ENCODE assay signal across 15 cellular contexts in the genomic region with DNA sequence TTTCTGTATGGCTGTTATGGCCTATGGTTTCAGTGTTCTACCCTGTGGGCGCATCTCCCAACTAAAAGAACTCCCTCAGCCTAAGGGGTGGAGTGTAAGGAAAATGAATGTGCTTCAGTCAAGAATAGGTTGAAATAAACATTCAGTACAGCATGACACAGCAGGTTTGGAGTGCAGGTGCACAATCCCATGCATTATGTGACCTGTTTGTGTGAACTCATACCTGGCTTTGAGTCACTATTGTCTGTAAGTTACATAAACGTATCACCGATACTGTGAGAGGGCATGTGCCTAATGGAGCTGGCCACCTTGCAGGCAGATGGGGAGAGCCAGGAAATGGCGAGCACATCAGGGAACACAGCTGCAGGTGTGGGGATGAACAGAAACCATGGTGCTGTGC.
A peak's percentile ranks its signal among the peaks of the same experiment; 100 is the strongest.
DNase-seq lines count a peak whose midpoint lies in the region; ATAC-seq lines count a peak whose summit lies in the region.
"Had no signal": no experiment of that assay in that cellular context is flagged by ENCODE, and none has a peak within 500 bp of the region (broad histone marks: within the 10 kb centered on the region; RNA-seq: fewer than 3 reads in every experiment).

No MANE protein-coding gene starts in this region.

- DNase-seq in NCI-H146 (lab: John Stamatoyannopoulos, UW): peak; percentile 19
- DNase-seq in NCI-H146 treated with DMSO at 0.1 percent for 48 hours (lab: John Stamatoyannopoulos, UW; ENCODE audit: unreplicated experiment): no peak
- peak; percentile 14 for DNase-seq in COLO668 (lab: John Stamatoyannopoulos, UW; ENCODE audit: unreplicated experiment)
- DNase-seq in RKO (ENCODE audit: low spot score): peak; percentile 15
- peak in 2 of 3 experiments; percentile 7 to 8 for DNase-seq in effector memory CD8-positive, alpha-beta T cell
- DNase-seq in germinal center (ENCODE audit: low spot score): no peak
- no peak for DNase-seq in iPS-NIHi11 (ENCODE audit: low spot score)
- no peak for DNase-seq in Right ventricle myocardium inferior (ENCODE audit: missing footprints)
- DNase-seq: colonic mucosa, MM.1S, spleen, testis had no signal

- no peaks in the 10 kb centered on the region for H3K36me3 Mint-ChIP-seq in effector memory CD8-positive, alpha-beta T cell (ENCODE audit: insufficient read depth)

- H3K9me3 Mint-ChIP-seq in effector memory CD8-positive, alpha-beta T cell: peaks cover 2 to 12% of the 10 kb centered on the region in 2 donors

- ATAC-seq in effector memory CD8-positive, alpha-beta T cell (replicated peaks): no peak
- no peak for ATAC-seq in Right ventricle myocardium inferior
- ATAC-seq: A549, HCT116 had no signal

- H3K4me3 Mint-ChIP-seq in effector memory CD8-positive, alpha-beta T cell: no peak overlapping the region
- H3K4me3 Mint-ChIP-seq: memory B cell had no signal

- H3K27ac Mint-ChIP-seq in effector memory CD8-positive, alpha-beta T cell: no peak overlapping the region
- H3K27ac Mint-ChIP-seq: memory B cell had no signal

- peaks cover 6 to 7% of the 10 kb centered on the region in 2 donors for H3K4me1 Mint-ChIP-seq in effector memory CD8-positive, alpha-beta T cell (ENCODE audit: low read depth in 2 of 2)
- H3K4me1 Mint-ChIP-seq: memory B cell had no signal

- H3K27me3 Mint-ChIP-seq in effector memory CD8-positive, alpha-beta T cell: no peaks in the 10 kb centered on the region
- H3K27me3 Mint-ChIP-seq: memory B cell had no signal

- intact Hi-C loops in Right ventricle myocardium inferior (cut with DNase I): no loop called here

Comparison
In these comparisons a context has a peak if more than half of its experiments do, and no peak if none do; other contexts are left out.
1. DNase-seq: peak in NCI-H146 (single experiment), COLO668 (single experiment), RKO (single experiment) and effector memory CD8-positive, alpha-beta T cell (2 of 3); none in NCI-H146 treated with DMSO at 0.1 percent for 48 hours (single experiment), germinal center (single experiment), iPS-NIHi11 (single experiment) and Right ventricle myocardium inferior (single experiment).